Comparison of ENCODE assay signal across 9 cellular contexts in the genomic region with DNA sequence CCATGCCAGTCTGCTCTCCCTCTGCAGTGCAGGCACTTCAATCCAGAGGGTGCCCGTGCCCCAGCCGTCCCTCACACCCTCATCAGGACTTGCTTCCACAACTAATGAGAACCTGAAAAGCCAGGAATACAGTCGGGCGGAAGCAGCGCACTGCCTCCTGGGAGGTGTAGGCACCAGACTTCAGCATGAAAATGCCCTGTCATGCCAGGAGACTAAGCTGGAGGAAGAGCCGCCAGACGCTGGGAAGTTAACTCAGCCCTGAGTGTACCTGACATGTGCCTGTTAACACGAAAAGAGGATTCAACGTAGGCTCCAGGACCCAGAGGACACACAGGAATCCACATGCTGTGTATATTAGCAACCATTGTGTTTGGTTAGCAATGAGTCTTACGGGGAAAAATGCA. TPM values are rescaled to one million over a fixed set of nuclear protein-coding genes. Genes with fewer than 3 reads are reported as not detected.
DNase-seq lines count a peak whose midpoint lies in the region; ATAC-seq and TF ChIP-seq lines count a peak whose summit lies in the region.
"Had no signal": no experiment of that assay in that cellular context is flagged by ENCODE, and none has a peak within 500 bp of the region (broad histone marks: within the 10 kb centered on the region; RNA-seq: fewer than 3 reads in every experiment).

No MANE protein-coding gene starts in this region.

- peaks cover 8% of the 10 kb centered on the region for H3K27me3 ChIP-seq in hepatocyte

- ATAC-seq in GM19452 (IDR thresholded peaks at IDR 0.05; ENCODE audit: unreplicated experiment) (no peak), HG03025 (IDR thresholded peaks at IDR 0.05; ENCODE audit: low FRiP score, unreplicated experiment) (no peak)
- ATAC-seq: activated T-cell treated with anti-CD3 and anti-CD28 coated beads, Interleukin-2, amount 50 U/mL, for 4 hours had no signal

- H3K36me3 ChIP-seq in hepatocyte (replicated peaks; ENCODE audit: insufficient read depth, low read depth) = no peaks in the 10 kb centered on the region

- H3K4me2 ChIP-seq in hepatocyte = peak overlapping the region; percentile 49

- peak; percentile 73 for DNase-seq in EH (ENCODE audit: low read depth)
- DNase-seq in anterior cingulate cortex (lab: John Stamatoyannopoulos, UW) = peak in 30 of 58 donors; percentile 3 to 60 (median 22)
- DNase-seq in hepatocyte (ENCODE audit: low spot score) = peak; percentile 33
- peak; percentile 48 for DNase-seq in renal cortical epithelial cell (ENCODE audit: low read depth)
- no peak for DNase-seq in COR-L47 (lab: John Stamatoyannopoulos, UW)
- no peak for DNase-seq in activated naive CD4-positive, alpha-beta T cell treated with anti-CD3 and anti-CD28 coated beads, Interleukin-2, amount 50 U/mL, for 16 hours
- DNase-seq: activated T-cell treated with anti-CD3 and anti-CD28 coated beads, Interleukin-2, amount 50 U/mL, for 4 hours had no signal

- H3K4me3 ChIP-seq in hepatocyte = no peak overlapping the region

- H3K79me2 ChIP-seq in hepatocyte = no peaks in the 10 kb centered on the region

- H3K4me1 ChIP-seq in hepatocyte (ENCODE audit: insufficient read depth) = no peaks in the 10 kb centered on the region

- no peaks in the 10 kb centered on the region for H3K9me3 ChIP-seq in hepatocyte (ENCODE audit: low read depth)

- WGBS in hepatocyte (ENCODE audit: low lambda C conversion rate, missing lambda C conversion rate) = 28% methylated on average over 10 of the region's 10 CpGs

- no peaks in the 10 kb centered on the region for H4K20me1 ChIP-seq in hepatocyte (ENCODE audit: insufficient read depth, poor library complexity, severe bottlenecking)

- no peaks in the 10 kb centered on the region for H3K9me2 ChIP-seq in hepatocyte (replicated peaks; ENCODE audit: insufficient read depth)

- no peak overlapping the region for H2AFZ ChIP-seq in hepatocyte

- no peak overlapping the region for H3K27ac ChIP-seq in hepatocyte

- TF ChIP-seq CTCF in hepatocyte (IDR thresholded peaks at IDR 0.05; ENCODE audit: poor library complexity) = no peak

RNA-seq across cellular contexts. Expression of gene FLI1, which starts 40.0 kb away (rescaled TPM):
- total RNA-seq in hepatocyte (3.7 and 8.5 TPM in 2 replicates), renal cortical epithelial cell (0.10 and 0.35 TPM in 2 replicates)
- 1.4 and 2.4 TPM in 2 replicates for polyA plus RNA-seq in hepatocyte

Comparison
In these comparisons a context has a peak if more than half of its experiments do, and no peak if none do; other contexts are left out.
1. DNase-seq: peak in EH (single experiment), anterior cingulate cortex (30 of 58), hepatocyte (single experiment) and renal cortical epithelial cell (single experiment); none in COR-L47 (single experiment) and activated naive CD4-positive, alpha-beta T cell treated with anti-CD3 and anti-CD28 coated beads, Interleukin-2, amount 50 U/mL, for 16 hours (single experiment).